Comparison of ENCODE assay signal across 8 cellular contexts in genomic region chr6:44388135-44388487, GRCh38. TPM values are rescaled to one million over a fixed set of nuclear protein-coding genes. Genes with fewer than 3 reads are reported as not detected.
DNase-seq lines count a peak whose midpoint lies in the region; ATAC-seq and TF ChIP-seq lines count a peak whose summit lies in the region.

No MANE protein-coding gene starts in this region.

- H4K20me1 ChIP-seq in fibroblast of lung (ENCODE audit: control insufficient read depth, extremely low read depth, insufficient read depth, low read length), result no peaks in the 10 kb centered on the region

- POLR2A ChIA-PET in AG04450 (lab: Yijun Ruan, JAX), result interaction anchor here (0.6 to 0.8 kb wide), 2 partner anchors 22 to 120 kb away, joined by 3 to 7 read pairs; no protein-coding TSS in a partner anchor

- peak; percentile 2 for ATAC-seq in GM19035 (IDR thresholded peaks at IDR 0.05; ENCODE audit: unreplicated experiment)
- ATAC-seq in GM21723 (IDR thresholded peaks at IDR 0.05; ENCODE audit: unreplicated experiment), result no peak

- DNase-seq in AG04450 (ENCODE audit: low read depth, low spot score) (no peak), SK-N-MC (ENCODE audit: low read depth, low spot score) (no peak), fibroblast of lung (ENCODE audit: low read depth in 2 of 2) (no peak), cerebellar nuclear complex (lab: John Stamatoyannopoulos, UW) (no peak)
- no peak for DNase-seq in activated CD4-positive, CD25-positive, alpha-beta regulatory T cell treated with anti-CD3 and anti-CD28 coated beads, Interleukin-2, amount 50 U/mL, for 72 hours

- peak overlapping the region; percentile 91 for H3K4me3 ChIP-seq in AG04450 (ENCODE audit: low read depth, low read length)
- peak overlapping the region; percentile 92 for H3K4me3 ChIP-seq in SK-N-MC
- peak overlapping the region; percentile 87 to 97 (median 90) for H3K4me3 ChIP-seq in fibroblast of lung (replicated peaks in 1 of 4; ENCODE audit: control extremely low read depth in 1 of 4, insufficient read depth in 1 of 4, low read depth in 3 of 4, low read length in 4 of 4)
- peak overlapping the region; percentile 96 for H3K4me3 ChIP-seq in rectal smooth muscle tissue (ENCODE audit: low read length)

- CTCF ChIA-PET in AG04450 (lab: Charles Lee), result interaction anchor here (1.2 kb wide), 1 partner anchor 131 kb away, joined by 3 read pairs; no protein-coding TSS in a partner anchor

- peaks cover 35% of the 10 kb centered on the region for H3K79me2 ChIP-seq in fibroblast of lung (ENCODE audit: control insufficient read depth, insufficient read depth, low read length)

- H3K27me3 ChIP-seq in AG04450 (ENCODE audit: control insufficient read depth, insufficient read depth, low read length), result peaks cover 2% of the 10 kb centered on the region
- no peaks in the 10 kb centered on the region for H3K27me3 ChIP-seq in fibroblast of lung (ENCODE audit: control insufficient read depth, insufficient read depth, low read length)
- no peaks in the 10 kb centered on the region for H3K27me3 ChIP-seq in rectal smooth muscle tissue (ENCODE audit: control insufficient read depth, insufficient read depth, low read length)

- H3K9ac ChIP-seq in SK-N-MC (ENCODE audit: insufficient read length) (peak overlapping the region; percentile 92), fibroblast of lung (ENCODE audit: insufficient read depth, low read length) (peak overlapping the region; percentile 97), rectal smooth muscle tissue (ENCODE audit: low read length) (peak overlapping the region; percentile 63)

- H3K27ac ChIP-seq in AG04450 (ENCODE audit: low read depth, low read length) (no peak overlapping the region), SK-N-MC (no peak overlapping the region), fibroblast of lung (ENCODE audit: insufficient read depth, low read length) (peak overlapping the region; percentile 96), rectal smooth muscle tissue (ENCODE audit: low read depth, low read length) (peak overlapping the region; percentile 88)

- H3K4me2 ChIP-seq in fibroblast of lung (ENCODE audit: extremely low read depth, insufficient read depth, low read length), result peak overlapping the region; percentile 95

- H2AFZ ChIP-seq in fibroblast of lung (ENCODE audit: low read length), result peak overlapping the region; percentile 58

- H3K4me1 ChIP-seq in fibroblast of lung (ENCODE audit: control insufficient read depth, extremely low read depth, insufficient read depth, low read length) (peaks cover 7% of the 10 kb centered on the region), rectal smooth muscle tissue (ENCODE audit: control insufficient read depth, insufficient read depth, low read length) (peaks cover 16% of the 10 kb centered on the region)

- TF ChIP-seq CTCF in AG04450 (IDR thresholded peaks at IDR 0.05; ENCODE audit: low read depth, low read length) (no peak), fibroblast of lung (conservative IDR thresholded peaks at IDR 0.05 in 1 of 2, IDR thresholded peaks at IDR 0.05 in 1 of 2; ENCODE audit: low read depth in 1 of 2, low read length in 2 of 2) (no peak)

- H3K36me3 ChIP-seq in SK-N-MC (ENCODE audit: insufficient read depth, low read length) (peaks cover 36% of the 10 kb centered on the region), fibroblast of lung (ENCODE audit: control insufficient read depth, insufficient read depth, low read length) (peaks cover 5% of the 10 kb centered on the region), rectal smooth muscle tissue (ENCODE audit: control insufficient read depth, insufficient read depth, low read length) (peaks cover 11% of the 10 kb centered on the region)

- H3K9me3 ChIP-seq in AG04450 (ENCODE audit: control insufficient read depth, insufficient read depth, low read length) (no peaks in the 10 kb centered on the region), SK-N-MC (ENCODE audit: low read depth, low read length) (no peaks in the 10 kb centered on the region), fibroblast of lung (ENCODE audit: control insufficient read depth, insufficient read depth, low read depth, low read length) (no peaks in the 10 kb centered on the region)

RNA-seq across cellular contexts. Expression of gene CDC5L, which starts 0.6 kb away (rescaled TPM):
- 14.5 and 22.4 TPM in 2 replicates for polyA plus RNA-seq in AG04450 (2011; rRNA removed)
- 14.6 and 18.7 TPM in 2 replicates for polyA minus RNA-seq in AG04450 (2011; rRNA and poly(A)+ RNA removed)
- 22.5 and 23.9 TPM in 2 replicates for total RNA-seq in fibroblast of lung
- 18.7 and 19.4 TPM in 2 replicates for polyA plus RNA-seq in fibroblast of lung
- 13.1 and 14.2 TPM in 2 replicates for polyA plus RNA-seq in fibroblast of lung (2012)
- polyA minus RNA-seq in fibroblast of lung (ENCODE audit: low replicate concordance), result 2.7 and 4.1 TPM in 2 replicates

RNA-seq across cellular contexts. Expression of gene SPATS1, which starts 45.7 kb away (rescaled TPM):
- not detected in 2 replicates for polyA plus RNA-seq in AG04450 (2011; rRNA removed)
- polyA minus RNA-seq in AG04450 (2011; rRNA and poly(A)+ RNA removed), result not detected in 2 replicates
- total RNA-seq in fibroblast of lung, result under 0.01 TPM in 1 of 2 replicates, not detected in the other
- polyA plus RNA-seq in fibroblast of lung, result not detected in 2 replicates
- polyA plus RNA-seq in fibroblast of lung (2012), result not detected in 2 replicates
- not detected in 2 replicates for polyA minus RNA-seq in fibroblast of lung (ENCODE audit: low replicate concordance)

Comparison
In these comparisons a context has a peak if more than half of its experiments do, and no peak if none do; other contexts are left out.
1. H3K27ac ChIP-seq: peak in fibroblast of lung (single experiment) and rectal smooth muscle tissue (single experiment); none in AG04450 (single experiment) and SK-N-MC (single experiment).
2. Peak in every context shown above with its lines, with median percentiles within 50 percentile points of each other: H3K4me3 ChIP-seq and H3K9ac ChIP-seq.